In the genomic region with DNA sequence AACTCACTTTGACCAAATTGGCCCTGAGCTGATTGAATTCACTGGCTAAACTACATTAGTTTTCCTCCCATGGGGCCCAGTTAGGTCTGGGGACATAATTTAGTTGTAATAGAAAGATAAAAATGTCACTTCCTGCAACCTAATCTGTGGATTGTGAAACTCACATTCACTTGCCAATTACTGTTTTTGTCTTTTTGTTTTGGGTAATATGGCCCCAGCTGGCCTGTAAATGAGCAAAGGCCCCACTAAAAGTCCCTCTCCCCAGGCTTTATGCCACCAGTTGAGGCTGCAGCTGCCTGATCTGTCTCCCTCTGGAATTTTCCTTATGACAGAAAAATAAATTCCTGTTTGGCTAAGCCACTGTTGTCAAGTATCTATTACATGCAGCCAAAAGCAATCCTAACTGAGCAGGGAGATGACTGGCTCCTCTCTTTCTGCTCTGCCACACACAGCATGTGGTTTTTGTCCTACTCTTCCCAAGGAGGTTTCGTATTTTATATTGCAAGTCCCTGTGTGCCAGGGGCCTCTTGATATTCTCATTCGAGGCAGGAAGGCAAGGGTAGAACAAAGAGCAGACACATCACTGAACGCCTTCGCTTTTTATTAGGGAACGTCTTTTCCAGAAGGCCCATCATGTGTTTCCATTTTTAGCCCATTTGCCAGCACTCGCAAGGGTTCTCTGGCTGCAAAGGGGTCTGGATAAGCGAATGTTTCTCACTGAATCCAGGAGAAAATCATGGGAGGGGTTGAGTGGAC, we compare ENCODE assay signal across 28 cellular contexts. TPM values are rescaled to one million over a fixed set of nuclear protein-coding genes. Genes with fewer than 3 reads are reported as not detected.
DNase-seq lines count a peak whose midpoint lies in the region; ATAC-seq and TF ChIP-seq lines count a peak whose summit lies in the region.
"Had no signal": no experiment of that assay in that cellular context is flagged by ENCODE, and none has a peak within 500 bp of the region (broad histone marks: within the 10 kb centered on the region; RNA-seq: fewer than 3 reads in every experiment).

No MANE protein-coding gene starts in this region.

- H3K36me3 ChIP-seq in GM23338 (ENCODE audit: insufficient read depth) (no peaks in the 10 kb centered on the region), gastrocnemius medialis (no peaks in the 10 kb centered on the region), hepatocyte (replicated peaks; ENCODE audit: insufficient read depth, low read depth) (no peaks in the 10 kb centered on the region)
- H3K36me3 ChIP-seq: esophagus squamous epithelium, lower lobe of right lung had no signal

- peaks cover 5% of the 10 kb centered on the region; the same call in 1 of the 3 replicates for H3K4me1 Mint-ChIP-seq in GM23338
- H3K4me1 Mint-ChIP-seq: activated naive CD8-positive, alpha-beta T cell treated with anti-CD3 and anti-CD28 coated beads, Interleukin-2, amount 50 U/mL, for 24 hours; brain; CD8-positive, alpha-beta memory T cell; neural crest cell; stimulated activated effector memory CD8-positive, alpha-beta T cell treated with anti-CD3 and anti-CD28 coated beads, Interleukin-12 subunit alpha, Interleukin-12 subunit beta, amount 100 ng/mL, for 72 hours had no signal

- WGBS in hepatocyte (ENCODE audit: low lambda C conversion rate, missing lambda C conversion rate), result 76% methylated on average over 7 of the region's 7 CpGs

- no peaks in the 10 kb centered on the region; the same call in 2 of the 3 replicates for H3K9me3 Mint-ChIP-seq in GM23338
- H3K9me3 Mint-ChIP-seq: activated naive CD8-positive, alpha-beta T cell treated with anti-CD3 and anti-CD28 coated beads, Interleukin-2, amount 50 U/mL, for 24 hours; effector memory CD8-positive, alpha-beta T cell; neural crest cell; stimulated activated effector memory CD8-positive, alpha-beta T cell treated with anti-CD3 and anti-CD28 coated beads, Interleukin-12 subunit alpha, Interleukin-12 subunit beta, amount 100 ng/mL, for 72 hours had no signal

- H3K79me2 ChIP-seq in GM23338 (replicated peaks; ENCODE audit: insufficient read depth) (no peaks in the 10 kb centered on the region), hepatocyte (no peaks in the 10 kb centered on the region)

- no peak for DNase-seq in GM23338 (ENCODE audit: low spot score)
- peak; percentile 32 for DNase-seq in NCI-H146 treated with DMSO at 0.1 percent for 48 hours (lab: John Stamatoyannopoulos, UW; ENCODE audit: unreplicated experiment)
- DNase-seq in SK-N-DZ (ENCODE audit: low spot score), result peak; percentile 37
- DNase-seq in gastrocnemius medialis, result peak in 1 of 2 donors; percentile 67
- no peak for DNase-seq in SHP77 (lab: John Stamatoyannopoulos, UW)
- DNase-seq in NCI-H128 (lab: John Stamatoyannopoulos, UW; ENCODE audit: unreplicated experiment), result no peak
- DNase-seq in hepatocyte (ENCODE audit: low spot score), result no peak
- DNase-seq: activated CD4-positive, alpha-beta T cell treated with anti-CD3 and anti-CD28 coated beads, Interleukin-2, amount 50 U/mL, for 48 hours; activated effector memory CD4-positive, alpha-beta T cell treated with Interleukin-2 at 50 U/mL for 16 hours; activated naive CD8-positive, alpha-beta T cell treated with anti-CD3 and anti-CD28 coated beads, Interleukin-2, amount 50 U/mL, for 24 hours; CD8-positive, alpha-beta memory T cell; effector memory CD8-positive, alpha-beta T cell; esophagus squamous epithelium; lower lobe of right lung; mucosa of descending colon; NCI-H1436; SK-N-SH; stimulated activated CD4-positive, alpha-beta T cell treated with anti-CD3 and anti-CD28 coated beads, Interleukin-1b, Interleukin-23, amount 100 ng/mL, for 48 hours had no signal

- H3K27me3 ChIP-seq in GM23338 (ENCODE audit: insufficient read depth) (no peaks in the 10 kb centered on the region), gastrocnemius medialis (no peaks in the 10 kb centered on the region), hepatocyte (no peaks in the 10 kb centered on the region)
- H3K27me3 ChIP-seq: esophagus squamous epithelium had no signal

- H3K27me3 Mint-ChIP-seq in GM23338 (ENCODE audit: insufficient read depth, low read depth, poor library complexity), result peaks cover 6% of the 10 kb centered on the region

- no peak overlapping the region for H3K4me3 ChIP-seq in GM23338
- no peak overlapping the region for H3K4me3 ChIP-seq in gastrocnemius medialis
- no peak overlapping the region for H3K4me3 ChIP-seq in hepatocyte
- H3K4me3 ChIP-seq: esophagus squamous epithelium, lower lobe of right lung, mucosa of descending colon, skin epidermis had no signal

- H3K9me2 ChIP-seq in GM23338 (ENCODE audit: insufficient read depth), result 0 out of 2 replicates have a peak, but pooled peaks cover 2% of the 10 kb centered on the region
- no peaks in the 10 kb centered on the region for H3K9me2 ChIP-seq in hepatocyte (replicated peaks; ENCODE audit: insufficient read depth)
- H3K9me2 ChIP-seq: SK-N-SH had no signal

- no peak overlapping the region for H3K27ac Mint-ChIP-seq in GM23338
- H3K27ac Mint-ChIP-seq: activated naive CD8-positive, alpha-beta T cell treated with anti-CD3 and anti-CD28 coated beads, Interleukin-2, amount 50 U/mL, for 24 hours; brain; CD8-positive, alpha-beta memory T cell; effector memory CD8-positive, alpha-beta T cell; progenitor cell of endocrine pancreas; stimulated activated effector memory CD8-positive, alpha-beta T cell treated with anti-CD3 and anti-CD28 coated beads, Interleukin-12 subunit alpha, Interleukin-12 subunit beta, amount 100 ng/mL, for 72 hours had no signal

- H3K4me3 Mint-ChIP-seq in GM23338, result no peak overlapping the region
- H3K4me3 Mint-ChIP-seq: activated naive CD8-positive, alpha-beta T cell treated with anti-CD3 and anti-CD28 coated beads, Interleukin-2, amount 50 U/mL, for 24 hours; brain; CD8-positive, alpha-beta memory T cell; effector memory CD8-positive, alpha-beta T cell; neural crest cell; stimulated activated effector memory CD8-positive, alpha-beta T cell treated with anti-CD3 and anti-CD28 coated beads, Interleukin-12 subunit alpha, Interleukin-12 subunit beta, amount 100 ng/mL, for 72 hours had no signal

- H4K20me1 ChIP-seq in GM23338 (replicated peaks; ENCODE audit: insufficient read depth), result no peaks in the 10 kb centered on the region
- H4K20me1 ChIP-seq in hepatocyte (ENCODE audit: insufficient read depth, poor library complexity, severe bottlenecking), result no peaks in the 10 kb centered on the region

- H3F3A ChIP-seq in GM23338 (replicated peaks; ENCODE audit: low read depth), result no peaks in the 10 kb centered on the region

- intact Hi-C loops in gastrocnemius medialis (cut with DNase I; ENCODE audit: low total_unique reads), result no loop called here

- ATAC-seq in GM23338 (no peak), gastrocnemius medialis (peak; percentile 77 to 81)
- ATAC-seq: activated naive CD8-positive, alpha-beta T cell treated with anti-CD3 and anti-CD28 coated beads, Interleukin-2, amount 50 U/mL, for 24 hours; effector memory CD8-positive, alpha-beta T cell; HepG2; lower lobe of right lung; mucosa of descending colon; stimulated activated effector memory CD8-positive, alpha-beta T cell treated with anti-CD3 and anti-CD28 coated beads, Interleukin-12 subunit alpha, Interleukin-12 subunit beta, amount 100 ng/mL, for 72 hours had no signal

- peaks cover 2% of the 10 kb centered on the region; the same call in 1 of the 3 replicates for H3K36me3 Mint-ChIP-seq in GM23338 (ENCODE audit: low read depth)
- H3K36me3 Mint-ChIP-seq: brain; CD8-positive, alpha-beta memory T cell; stimulated activated effector memory CD8-positive, alpha-beta T cell treated with anti-CD3 and anti-CD28 coated beads, Interleukin-12 subunit alpha, Interleukin-12 subunit beta, amount 100 ng/mL, for 72 hours had no signal

- in situ Hi-C loops in gastrocnemius medialis (cut with MboI; ENCODE audit: low sequenced_read_pairs in 4 of 4), result no loop called here

- no peaks in the 10 kb centered on the region for H3K4me1 ChIP-seq in GM23338 (ENCODE audit: insufficient read depth)
- peaks cover 0 to 13% of the 10 kb centered on the region in 2 donors for H3K4me1 ChIP-seq in gastrocnemius medialis
- no peaks in the 10 kb centered on the region for H3K4me1 ChIP-seq in hepatocyte (ENCODE audit: insufficient read depth)
- H3K4me1 ChIP-seq: esophagus squamous epithelium, lower lobe of right lung had no signal

- TF ChIP-seq CTCF in GM23338 (conservative IDR thresholded peaks at IDR 0.05; ENCODE audit: low read depth in 2 of 2) (no peak), gastrocnemius medialis (IDR thresholded peaks at IDR 0.05 in 4 of 5, conservative IDR thresholded peaks at IDR 0.05 in 1 of 5) (no peak), hepatocyte (IDR thresholded peaks at IDR 0.05; ENCODE audit: poor library complexity) (no peak)

- no peak overlapping the region for H3K27ac ChIP-seq in GM23338 (ENCODE audit: low read depth)
- peak overlapping the region in 2 of 4 donors; percentile 42 to 43 for H3K27ac ChIP-seq in gastrocnemius medialis
- H3K27ac ChIP-seq in hepatocyte, result no peak overlapping the region
- H3K27ac ChIP-seq: esophagus squamous epithelium, HL-60, lower lobe of right lung, skin epidermis had no signal

- H3K9me3 ChIP-seq in gastrocnemius medialis (no peaks in the 10 kb centered on the region), hepatocyte (ENCODE audit: low read depth) (no peaks in the 10 kb centered on the region)
- H3K9me3 ChIP-seq: esophagus squamous epithelium, lower lobe of right lung, mucosa of descending colon, SK-N-SH had no signal

- no peak for TF ChIP-seq POLR2A in gastrocnemius medialis (IDR thresholded peaks at IDR 0.05)

- H2AFZ ChIP-seq in GM23338, result 0 out of 2 replicates have a peak overlapping the region, but pooled peaks have one; percentile 18
- no peak overlapping the region for H2AFZ ChIP-seq in hepatocyte

- H3K4me2 ChIP-seq in GM23338 (no peak overlapping the region), hepatocyte (no peak overlapping the region)
- H3K4me2 ChIP-seq: SK-N-SH had no signal

TF ChIP-seq in GM23338, 12 proteins besides CTCF, POLR2A, EP300 and RAD21 (continues in another document):
- no peak for TF ChIP-seq ZNF114 (CRISPR knock-in tag; IDR thresholded peaks at IDR 0.05)
- no peak for TF ChIP-seq EZH2phosphoT487 (IDR thresholded peaks at IDR 0.05; ENCODE audit: unreplicated experiment)
- no peak for TF ChIP-seq ZNF331 (CRISPR knock-in tag; IDR thresholded peaks at IDR 0.05; ENCODE audit: low read depth)

RNA-seq across cellular contexts. Expression of a gene that starts 24.1 kb away (rescaled TPM):
- total RNA-seq in GM23338 (2014; rRNA removed; shearing (Covaris generic)), result 1.4 and 1.5 TPM in 2 replicates
- 1.1 TPM in 2 replicates for polyA plus RNA-seq in GM23338 (2016; fragmentation: Nextera tagmentation; extraction: Ambion mirVana)
- not detected in 2 replicates for polyA plus RNA-seq in SK-N-DZ (2014; cell fraction: cytosol; rRNA removed)
- not detected in 2 replicates for polyA plus RNA-seq in SK-N-DZ (2014; cell fraction: nucleus; rRNA removed)
- total RNA-seq in gastrocnemius medialis, result 1 to 10 TPM in 3 of 4 donors, under 1 TPM in 1; 0.56 to 5.2 (median 2.4) TPM
- total RNA-seq in hepatocyte, result 1.0 and 7.0 TPM in 2 replicates
- polyA plus RNA-seq in hepatocyte, result 0.79 and 2.0 TPM in 2 replicates
- total RNA-seq: CD8-positive, alpha-beta memory T cell; NCI-H460; neural crest cell; T-helper 2 cell treated with Interferon-gamma antibody and Interleukin-4, amounts not matched to agents 100 ng/mL and 5 ng/mL, for 36 hours had no signal
- polyA plus RNA-seq: CD8-positive, alpha-beta memory T cell; keratinocyte had no signal

Comparison
In these comparisons a context has a peak if more than half of its experiments do, and no peak if none do; other contexts are left out.
1. DNase-seq: peak in NCI-H146 treated with DMSO at 0.1 percent for 48 hours (single experiment) and SK-N-DZ (single experiment); none in GM23338 (single experiment), SHP77 (0 of 2), NCI-H128 (single experiment) and hepatocyte (single experiment).